ENCODE assay signal across 8 cellular contexts in genomic region chr7:6536262-6536770, GRCh38. TPM values are rescaled to one million over a fixed set of nuclear protein-coding genes. Genes with fewer than 3 reads are reported as not detected.
DNase-seq lines count a peak whose midpoint lies in the region; ATAC-seq and TF ChIP-seq lines count a peak whose summit lies in the region.

No MANE protein-coding gene starts in this region.

- ATAC-seq in HG02610 (IDR thresholded peaks at IDR 0.05; ENCODE audit: unreplicated experiment) (no peak), GM19397 (IDR thresholded peaks at IDR 0.05; ENCODE audit: unreplicated experiment) (no peak)

- no peak for TF ChIP-seq EP300 in stomach (IDR thresholded peaks at IDR 0.05)

- no peaks in the 10 kb centered on the region for H3K27me3 ChIP-seq in WERI-Rb-1 (ENCODE audit: insufficient read depth, low read depth, severe bottlenecking)
- H3K27me3 ChIP-seq in stomach: peaks cover 11 to 99% (median 37%) of the 10 kb centered on the region in 3 donors

- peaks cover 31% of the 10 kb centered on the region for H3K27me3 Mint-ChIP-seq in activated CD4-positive, alpha-beta memory T cell treated with anti-CD3 and anti-CD28 coated beads for 36 hours
- peaks cover 25% of the 10 kb centered on the region for H3K27me3 Mint-ChIP-seq in activated CD4-positive, alpha-beta memory T cell treated with anti-CD3 and anti-CD28 coated beads, Interleukin-2, amount 10 ng/mL, durations not matched to agents 7 days and 5 days

- H3K4me1 Mint-ChIP-seq in activated CD4-positive, alpha-beta memory T cell treated with anti-CD3 and anti-CD28 coated beads for 36 hours (ENCODE audit: low read depth): peaks cover 7% of the 10 kb centered on the region
- peaks cover 14% of the 10 kb centered on the region for H3K4me1 Mint-ChIP-seq in activated CD4-positive, alpha-beta memory T cell treated with anti-CD3 and anti-CD28 coated beads, Interleukin-2, amount 10 ng/mL, durations not matched to agents 7 days and 5 days

- no peak overlapping the region for H3K27ac ChIP-seq in WERI-Rb-1
- no peak overlapping the region for H3K27ac ChIP-seq in stomach

- H3K36me3 ChIP-seq in WERI-Rb-1 (no peaks in the 10 kb centered on the region), stomach (no peaks in the 10 kb centered on the region)

- peaks cover 8 to 17% (median 12%) of the 10 kb centered on the region in 4 donors for H3K4me1 ChIP-seq in stomach

- H3K4me3 Mint-ChIP-seq in activated CD4-positive, alpha-beta memory T cell treated with anti-CD3 and anti-CD28 coated beads for 36 hours: no peak overlapping the region
- no peak overlapping the region for H3K4me3 Mint-ChIP-seq in activated CD4-positive, alpha-beta memory T cell treated with anti-CD3 and anti-CD28 coated beads, Interleukin-2, amount 10 ng/mL, durations not matched to agents 7 days and 5 days

- no peaks in the 10 kb centered on the region for H3K9me3 Mint-ChIP-seq in activated CD4-positive, alpha-beta memory T cell treated with anti-CD3 and anti-CD28 coated beads for 36 hours
- no peaks in the 10 kb centered on the region for H3K9me3 Mint-ChIP-seq in activated CD4-positive, alpha-beta memory T cell treated with anti-CD3 and anti-CD28 coated beads, Interleukin-2, amount 10 ng/mL, durations not matched to agents 7 days and 5 days

- no peak overlapping the region for H3K27ac Mint-ChIP-seq in activated CD4-positive, alpha-beta memory T cell treated with anti-CD3 and anti-CD28 coated beads for 36 hours
- H3K27ac Mint-ChIP-seq in activated CD4-positive, alpha-beta memory T cell treated with anti-CD3 and anti-CD28 coated beads, Interleukin-2, amount 10 ng/mL, durations not matched to agents 7 days and 5 days: no peak overlapping the region

- CTCF ChIA-PET in activated CD4-positive, alpha-beta memory T cell treated with anti-CD3 and anti-CD28 coated beads for 36 hours (lab: Charles Lee): interaction anchor here (0.7 kb wide), 1 partner anchor 22 kb away, joined by 3 read pairs; no protein-coding TSS in a partner anchor
- CTCF ChIA-PET in activated CD4-positive, alpha-beta memory T cell treated with anti-CD3 and anti-CD28 coated beads, Interleukin-2, amount 10 ng/mL, durations not matched to agents 7 days and 5 days (lab: Charles Lee): no interaction called here

- POLR2A ChIA-PET in activated CD4-positive, alpha-beta memory T cell treated with anti-CD3 and anti-CD28 coated beads for 36 hours (lab: Charles Lee): interaction anchor here (0.5 kb wide), 1 partner anchor 90 kb away, joined by 4 read pairs; no protein-coding TSS in a partner anchor
- POLR2A ChIA-PET in activated CD4-positive, alpha-beta memory T cell treated with anti-CD3 and anti-CD28 coated beads, Interleukin-2, amount 10 ng/mL, durations not matched to agents 7 days and 5 days (lab: Charles Lee): no interaction called here

- H3K36me3 Mint-ChIP-seq in activated CD4-positive, alpha-beta memory T cell treated with anti-CD3 and anti-CD28 coated beads for 36 hours: no peaks in the 10 kb centered on the region
- H3K36me3 Mint-ChIP-seq in activated CD4-positive, alpha-beta memory T cell treated with anti-CD3 and anti-CD28 coated beads, Interleukin-2, amount 10 ng/mL, durations not matched to agents 7 days and 5 days (ENCODE audit: low read depth): no peaks in the 10 kb centered on the region

- peak; percentile 30 for DNase-seq in activated CD4-positive, alpha-beta memory T cell treated with anti-CD3 and anti-CD28 coated beads for 36 hours
- no peak for DNase-seq in activated CD4-positive, alpha-beta memory T cell treated with anti-CD3 and anti-CD28 coated beads, Interleukin-2, amount 10 ng/mL, durations not matched to agents 7 days and 5 days
- peak; percentile 62 for DNase-seq in WERI-Rb-1
- peak; percentile 71 for DNase-seq in iPS-NIHi11 (ENCODE audit: low spot score)
- DNase-seq in stomach: no peak
- DNase-seq in HT-29 (ENCODE audit: low spot score): no peak

- H3K9me3 ChIP-seq in WERI-Rb-1 (ENCODE audit: severe bottlenecking): no peaks in the 10 kb centered on the region
- H3K9me3 ChIP-seq in stomach: no peaks in the 10 kb centered on the region

- H3K4me3 ChIP-seq in WERI-Rb-1 (ENCODE audit: low read depth, low read length): peak overlapping the region; percentile 61
- H3K4me3 ChIP-seq in stomach: peak overlapping the region; percentile 19 to 43 (median 30)

- TF ChIP-seq POLR2A in stomach (IDR thresholded peaks at IDR 0.05): no peak

- TF ChIP-seq CTCF in WERI-Rb-1 (IDR thresholded peaks at IDR 0.05; ENCODE audit: low read depth, low read length) (no peak), stomach (IDR thresholded peaks at IDR 0.05) (no peak)

- WGBS in stomach, 5 donors: 0 to 3% (median 1%) methylated on average over 10 to 40 of the region's 40 CpGs

- intact Hi-C loops in activated CD4-positive, alpha-beta memory T cell treated with anti-CD3 and anti-CD28 coated beads for 36 hours (cut with micrococcal nuclease): no loop called here
- intact Hi-C loops in stomach (cut with DNase I; ENCODE audit: low total_unique reads): no loop called here

RNA-seq across cellular contexts. Expression of gene GRID2IP, which starts 14.9 kb away (rescaled TPM):
- total RNA-seq in activated CD4-positive, alpha-beta memory T cell treated with anti-CD3 and anti-CD28 coated beads for 36 hours: under 1 TPM; 0.19 to 0.21 TPM
- total RNA-seq in activated CD4-positive, alpha-beta memory T cell treated with anti-CD3 and anti-CD28 coated beads, Interleukin-2, amount 10 ng/mL, durations not matched to agents 7 days and 5 days: under 1 TPM; 0.15 to 0.28 TPM
- under 1 TPM in 1 of 5 donors, not detected in 4; 0.37 TPM for total RNA-seq in stomach
- polyA plus RNA-seq in stomach: under 1 TPM in 2 of 3 donors, not detected in 1; 0.23 to 0.25 TPM
- not detected in 2 replicates for total RNA-seq in HT-29 (2014; rRNA removed; shearing (Covaris generic))

RNA-seq across cellular contexts. Expression of gene ZDHHC4, which starts 40.9 kb away (rescaled TPM):
- 10 to 100 TPM; 31.7 to 44.4 TPM for total RNA-seq in activated CD4-positive, alpha-beta memory T cell treated with anti-CD3 and anti-CD28 coated beads for 36 hours
- 10 to 100 TPM; 34.2 to 35.5 TPM for total RNA-seq in activated CD4-positive, alpha-beta memory T cell treated with anti-CD3 and anti-CD28 coated beads, Interleukin-2, amount 10 ng/mL, durations not matched to agents 7 days and 5 days
- total RNA-seq in stomach: 10 to 100 TPM in 3 of 5 donors, 1 to 10 TPM in 2; 4.1 to 78.4 (median 22.8) TPM
- polyA plus RNA-seq in stomach: 10 to 100 TPM; 41.4 to 49.7 (median 46.4) TPM
- 40.8 and 42.1 TPM in 2 replicates for total RNA-seq in HT-29 (2014; rRNA removed; shearing (Covaris generic))

RNA-seq across cellular contexts. Expression of gene KDELR2, which starts 52.4 kb away (rescaled TPM):
- total RNA-seq in activated CD4-positive, alpha-beta memory T cell treated with anti-CD3 and anti-CD28 coated beads for 36 hours: 10 to 100 TPM; 72.5 to 80.2 TPM
- total RNA-seq in activated CD4-positive, alpha-beta memory T cell treated with anti-CD3 and anti-CD28 coated beads, Interleukin-2, amount 10 ng/mL, durations not matched to agents 7 days and 5 days: 10 to 100 TPM; 64.1 to 72.1 TPM
- total RNA-seq in stomach: 100 to 1,000 TPM in 3 of 5 donors, 10 to 100 TPM in 2; 30.9 to 265 (median 117) TPM
- 10 to 100 TPM; 53.2 to 73.2 (median 72.2) TPM for polyA plus RNA-seq in stomach
- total RNA-seq in HT-29 (2014; rRNA removed; shearing (Covaris generic)): 93.0 and 114 TPM in 2 replicates

RNA-seq across cellular contexts. Expression of gene INTS15, which starts 53.5 kb away (rescaled TPM):
- total RNA-seq in activated CD4-positive, alpha-beta memory T cell treated with anti-CD3 and anti-CD28 coated beads for 36 hours: 10 to 100 TPM; 25.9 to 27.5 TPM
- 10 to 100 TPM; 30.0 to 31.6 TPM for total RNA-seq in activated CD4-positive, alpha-beta memory T cell treated with anti-CD3 and anti-CD28 coated beads, Interleukin-2, amount 10 ng/mL, durations not matched to agents 7 days and 5 days
- total RNA-seq in stomach: 100 to 1,000 TPM in 1 of 5 donors, 10 to 100 TPM in 4; 12.7 to 203 (median 40.3) TPM
- polyA plus RNA-seq in stomach: 10 to 100 TPM in 2 of 3 donors, 1 to 10 TPM in 1; 9.3 to 11.5 (median 10.7) TPM
- total RNA-seq in HT-29 (2014; rRNA removed; shearing (Covaris generic)): 27.6 and 29.5 TPM in 2 replicates

Comparison
In these comparisons a context has a peak if more than half of its experiments do, and no peak if none do; other contexts are left out.
1. DNase-seq: peak in activated CD4-positive, alpha-beta memory T cell treated with anti-CD3 and anti-CD28 coated beads for 36 hours (single experiment), WERI-Rb-1 (single experiment) and iPS-NIHi11 (single experiment); none in activated CD4-positive, alpha-beta memory T cell treated with anti-CD3 and anti-CD28 coated beads, Interleukin-2, amount 10 ng/mL, durations not matched to agents 7 days and 5 days (single experiment), stomach (single experiment) and HT-29 (single experiment).